35 cellular contexts compared by ENCODE assay signal in the genomic region with DNA sequence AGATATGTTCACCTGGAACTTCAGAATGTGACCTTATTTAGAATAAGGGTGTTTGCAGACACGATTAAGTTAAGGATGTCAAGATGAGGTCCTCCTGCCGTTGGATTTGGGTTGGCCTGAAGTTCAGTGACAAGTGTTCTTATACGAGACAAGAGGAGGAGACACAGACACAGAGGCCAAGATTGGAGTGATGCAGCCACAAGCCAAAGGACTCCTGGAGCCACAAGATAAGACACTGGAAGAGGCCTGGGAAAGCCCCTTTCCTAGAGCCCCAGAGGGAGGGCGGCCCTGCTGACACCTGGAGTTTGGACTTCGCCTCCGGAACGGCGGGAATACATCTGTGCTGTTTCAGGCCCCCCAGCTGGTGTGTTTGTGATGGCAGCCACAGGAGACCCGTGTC. TPM values are rescaled to one million over a fixed set of nuclear protein-coding genes. Genes with fewer than 3 reads are reported as not detected.
"Had no signal": no experiment of that assay in that cellular context is flagged by ENCODE, and none has a peak within 500 bp of the region (broad histone marks: within the 10 kb centered on the region; RNA-seq: fewer than 3 reads in every experiment).

No MANE protein-coding gene starts in this region.

- H3K27ac Mint-ChIP-seq: immature natural killer cell; natural killer cell; stimulated activated effector memory CD8-positive, alpha-beta T cell treated with anti-CD3 and anti-CD28 coated beads, Interleukin-12 subunit alpha, Interleukin-12 subunit beta, amount 100 ng/mL, for 72 hours; type B pancreatic cell had no signal

- H3K4me3 Mint-ChIP-seq: immature natural killer cell; natural killer cell; stimulated activated effector memory CD8-positive, alpha-beta T cell treated with anti-CD3 and anti-CD28 coated beads, Interleukin-12 subunit alpha, Interleukin-12 subunit beta, amount 100 ng/mL, for 72 hours; type B pancreatic cell had no signal

- DNase-seq: dermis blood vessel endothelial cell; effector memory CD4-positive, alpha-beta T cell; foreskin keratinocyte; hypothalamus; immature natural killer cell; islet precursor cell; kidney glomerular epithelial cell; left colon; left ventricle myocardium inferior; lower lobe of right lung; natural killer cell; pancreas; retina; stimulated activated CD4-positive, alpha-beta T cell treated with anti-CD3 and anti-CD28 coated beads, Interleukin-2, amount 100 ng/mL, for 24 hours; stimulated activated CD4-positive, alpha-beta T cell treated with anti-CD3 and anti-CD28 coated beads, Interleukin-4, amount 100 ng/mL, for 24 hours; stimulated activated naive CD8-positive, alpha-beta T cell treated with anti-CD3 and anti-CD28 coated beads, Interleukin-15, Interleukin-2, amounts not matched to agents 100 U/mL and 50 U/mL, for 24 hours; substantia nigra; testis; tibial artery had no signal

- H3K9me3 Mint-ChIP-seq: immature natural killer cell; natural killer cell; stimulated activated effector memory CD8-positive, alpha-beta T cell treated with anti-CD3 and anti-CD28 coated beads, Interleukin-12 subunit alpha, Interleukin-12 subunit beta, amount 100 ng/mL, for 72 hours; type B pancreatic cell had no signal

- H3K36me3 Mint-ChIP-seq: immature natural killer cell; natural killer cell; stimulated activated effector memory CD8-positive, alpha-beta T cell treated with anti-CD3 and anti-CD28 coated beads, Interleukin-12 subunit alpha, Interleukin-12 subunit beta, amount 100 ng/mL, for 72 hours; type B pancreatic cell had no signal

- H3K4me1 ChIP-seq: testis had no signal

- H3K4me3 ChIP-seq: coronary artery, esophagus muscularis mucosa, gastroesophageal sphincter, heart left ventricle, left ventricle myocardium inferior, lower lobe of right lung, pancreas, testis, tibial artery had no signal

- H3K27me3 ChIP-seq: pancreas, testis, tibial artery had no signal

- H3K4me1 Mint-ChIP-seq: natural killer cell; stimulated activated effector memory CD8-positive, alpha-beta T cell treated with anti-CD3 and anti-CD28 coated beads, Interleukin-12 subunit alpha, Interleukin-12 subunit beta, amount 100 ng/mL, for 72 hours had no signal

- H3K36me3 ChIP-seq: esophagus muscularis mucosa, gastroesophageal sphincter, heart left ventricle, left ventricle myocardium inferior, lower lobe of right lung, neutrophil, pancreas, tibial artery had no signal

- H3K9me3 ChIP-seq: esophagus muscularis mucosa, gastroesophageal sphincter, heart left ventricle, left ventricle myocardium inferior, lower lobe of right lung, neutrophil, pancreas, testis, tibial artery had no signal

- H3K27ac ChIP-seq: coronary artery, esophagus muscularis mucosa, foreskin keratinocyte, gastroesophageal sphincter, heart left ventricle, left ventricle myocardium inferior, lower lobe of right lung, neutrophil, pancreas, testis, tibial artery had no signal

- FAIRE-seq: endothelial cell of umbilical vein, pancreas had no signal

- ATAC-seq: foreskin keratinocyte; gastroesophageal sphincter; heart left ventricle; left colon; lower lobe of right lung; natural killer cell; pancreas; sciatic nerve; stimulated activated effector memory CD8-positive, alpha-beta T cell treated with anti-CD3 and anti-CD28 coated beads, Interleukin-12 subunit alpha, Interleukin-12 subunit beta, amount 100 ng/mL, for 72 hours; stimulated activated naive CD8-positive, alpha-beta T cell treated with anti-CD3 and anti-CD28 coated beads, Interleukin-15, Interleukin-2, amounts not matched to agents 100 U/mL and 50 U/mL, for 24 hours had no signal

RNA-seq across cellular contexts. Expression of a gene that starts 34.4 kb away (rescaled TPM):
- total RNA-seq: dermis blood vessel endothelial cell, endothelial cell of umbilical vein, epithelial cell of proximal tubule, fibroblast of lung, foreskin keratinocyte, gastroesophageal sphincter, mesenteric fat pad, omental fat pad, posterior vena cava, pulmonary artery endothelial cell, sciatic nerve, urinary bladder had no signal
- polyA plus RNA-seq: endothelial cell of umbilical vein, fibroblast of lung, foreskin keratinocyte, heart left ventricle, immature natural killer cell, urinary bladder had no signal
